ENCODE assay signal across 1 cellular context in genomic region chr17:17855334-17855725, GRCh38.
TF ChIP-seq lines count a peak whose summit lies in the region.

No MANE protein-coding gene starts in this region.

TF ChIP-seq in H1, 55 proteins besides CTCF, POLR2A, EP300 and RAD21:
- TF ChIP-seq SP4 (IDR thresholded peaks at IDR 0.05; ENCODE audit: low read length) (no peak), GABPA (IDR thresholded peaks at IDR 0.05; ENCODE audit: borderline replicate concordance, insufficient read depth, low read length) (no peak), NRF1 (IDR thresholded peaks at IDR 0.05; ENCODE audit: low read depth, low read length) (no peak), NANOG (IDR thresholded peaks at IDR 0.05; ENCODE audit: insufficient read depth, low read depth, low read length, poor library complexity, severe bottlenecking) (no peak), JUND (IDR thresholded peaks at IDR 0.05; ENCODE audit: low read length) (no peak), CHD7 (IDR thresholded peaks at IDR 0.05; ENCODE audit: insufficient replicate concordance, low read length) (no peak), TCF12 (IDR thresholded peaks at IDR 0.05; ENCODE audit: low read depth, low read length) (no peak), CBX5 (IDR thresholded peaks at IDR 0.05; ENCODE audit: low read depth, low read length) (no peak), MAFK (IDR thresholded peaks at IDR 0.05; ENCODE audit: low read depth, low read length) (no peak), SIRT6 (IDR thresholded peaks at IDR 0.05; ENCODE audit: low read length) (no peak), ATF3 (IDR thresholded peaks at IDR 0.05; ENCODE audit: insufficient read depth, low read depth, low read length) (no peak), SIN3A (conservative IDR thresholded peaks at IDR 0.05 in 1 of 2, IDR thresholded peaks at IDR 0.05 in 1 of 2; ENCODE audit: low read depth in 1 of 2, low read length in 2 of 2) (no peak), CHD1 (IDR thresholded peaks at IDR 0.05; ENCODE audit: low read depth, low read length) (no peak)
